ENCODE assay signal across 20 cellular contexts in genomic region chr14:86847176-86847575, GRCh38.
DNase-seq lines count a peak whose midpoint lies in the region; ATAC-seq, FAIRE-seq and TF ChIP-seq lines count a peak whose summit lies in the region.
"Had no signal": no experiment of that assay in that cellular context is flagged by ENCODE, and none has a peak within 500 bp of the region (broad histone marks: within the 10 kb centered on the region; RNA-seq: fewer than 3 reads in every experiment).

No MANE protein-coding gene starts in this region.

- peaks cover 5% of the 10 kb centered on the region for H3K4me1 Mint-ChIP-seq in astrocyte (ENCODE audit: low read depth, unreplicated experiment)
- H3K4me1 Mint-ChIP-seq: B cell, IgD-negative memory B cell had no signal

- H3K9me3 Mint-ChIP-seq in astrocyte (ENCODE audit: unreplicated experiment): no peaks in the 10 kb centered on the region
- H3K9me3 Mint-ChIP-seq: H9 had no signal

- no peaks in the 10 kb centered on the region for H3K79me2 ChIP-seq in astrocyte (ENCODE audit: insufficient read depth, low read length)

- H3K4me3 Mint-ChIP-seq in astrocyte (ENCODE audit: unreplicated experiment): no peak overlapping the region
- H3K4me3 Mint-ChIP-seq: B cell; CD8-positive, alpha-beta T cell; H9; IgD-negative memory B cell had no signal

- TF ChIP-seq POLR2A in lower leg skin (IDR thresholded peaks at IDR 0.05): no peak

- no peaks in the 10 kb centered on the region for H3K36me3 Mint-ChIP-seq in astrocyte (ENCODE audit: low read depth, unreplicated experiment)
- H3K36me3 Mint-ChIP-seq: CD8-positive, alpha-beta T cell; IgD-negative memory B cell had no signal

- H3K36me3 ChIP-seq in astrocyte (ENCODE audit: insufficient read depth, low read length): no peaks in the 10 kb centered on the region
- H3K36me3 ChIP-seq: BLaER1 treated with 17β-estradiol and CSF1 and Interleukin-3, amounts not matched to agents 10 nM and 100 nM had no signal

- no peak overlapping the region for H3K4me2 ChIP-seq in astrocyte (ENCODE audit: low read length)
- H3K4me2 ChIP-seq: BLaER1 treated with 17β-estradiol and CSF1 and Interleukin-3, amounts not matched to agents 10 nM and 100 nM had no signal

- H3K27ac Mint-ChIP-seq in astrocyte (ENCODE audit: unreplicated experiment): no peak overlapping the region
- H3K27ac Mint-ChIP-seq: B cell; CD8-positive, alpha-beta T cell; H9; IgD-negative memory B cell had no signal

- no peak overlapping the region for H3K4me3 ChIP-seq in astrocyte (ENCODE audit: insufficient read depth, low read depth, low read length)
- H3K4me3 ChIP-seq in lower leg skin (ENCODE audit: low read depth, poor library complexity, severe bottlenecking): no peak overlapping the region
- H3K4me3 ChIP-seq: BLaER1 treated with 17β-estradiol and CSF1 and Interleukin-3, amounts not matched to agents 10 nM and 100 nM had no signal

- H3K27ac ChIP-seq in astrocyte (ENCODE audit: low read depth, low read length): no peak overlapping the region
- H3K27ac ChIP-seq: BLaER1 treated with 17β-estradiol and CSF1 and Interleukin-3, amounts not matched to agents 10 nM and 100 nM; HL-60 had no signal

- H3K4me1 ChIP-seq in astrocyte (ENCODE audit: insufficient read depth, low read length): no peaks in the 10 kb centered on the region
- H3K4me1 ChIP-seq: BLaER1 treated with 17β-estradiol and CSF1 and Interleukin-3, amounts not matched to agents 10 nM and 100 nM had no signal

- no peaks in the 10 kb centered on the region for H3K27me3 ChIP-seq in astrocyte (ENCODE audit: insufficient read depth, low read length)
- H3K27me3 ChIP-seq: BLaER1 treated with 17β-estradiol and CSF1 and Interleukin-3, amounts not matched to agents 10 nM and 100 nM had no signal

- no peak for ATAC-seq in HG03039 (IDR thresholded peaks at IDR 0.05; ENCODE audit: unreplicated experiment)
- ATAC-seq: CD8-positive, alpha-beta T cell had no signal

- no peak overlapping the region for H2AFZ ChIP-seq in astrocyte (ENCODE audit: low read depth, low read length)

- H3K9ac ChIP-seq in astrocyte (ENCODE audit: low read length): no peak overlapping the region
- H3K9ac ChIP-seq: BLaER1 treated with 17β-estradiol and CSF1 and Interleukin-3, amounts not matched to agents 10 nM and 100 nM had no signal

- no peaks in the 10 kb centered on the region for H3K9me3 ChIP-seq in astrocyte (ENCODE audit: insufficient read depth, low read depth, low read length)
- H3K9me3 ChIP-seq: BLaER1 treated with 17β-estradiol and CSF1 and Interleukin-3, amounts not matched to agents 10 nM and 100 nM had no signal

- WGBS in lower leg skin, 2 donors: 53 to 69% methylated on average over 3 of the region's 3 CpGs

- intact Hi-C loops in lower leg skin (cut with DNase I; ENCODE audit: low total_unique reads): no loop called here

- DNase-seq in AG08395 (ENCODE audit: low spot score): peak; percentile 7
- peak; percentile 19 for DNase-seq in ELR (ENCODE audit: low read depth)
- DNase-seq in astrocyte (ENCODE audit: low read depth): no peak
- peak; percentile 14 for DNase-seq in iris pigment epithelial cell (ENCODE audit: low read depth)
- no peak for DNase-seq in activated CD4-positive, alpha-beta T cell treated with anti-CD3 and anti-CD28 coated beads, Interleukin-2, amount 50 U/mL, for 48 hours
- no peak for DNase-seq in lower leg skin (ENCODE audit: low spot score in 2 of 2)
- no peak for DNase-seq in SHP77 (lab: John Stamatoyannopoulos, UW)
- DNase-seq: 8988T; Calu3; CD8-positive, alpha-beta T cell; DMS79 treated with DMSO at 0.1 percent for 48 hours; GDM1; H9; KBM-7 had no signal

- H3K27me3 Mint-ChIP-seq in astrocyte (ENCODE audit: low read depth, unreplicated experiment): no peaks in the 10 kb centered on the region
- H3K27me3 Mint-ChIP-seq: B cell, IgD-negative memory B cell had no signal

- TF ChIP-seq CTCF in astrocyte (IDR thresholded peaks at IDR 0.05; ENCODE audit: insufficient read depth, low read depth, low read length) (no peak), lower leg skin (IDR thresholded peaks at IDR 0.05) (no peak)

- peak; percentile 54 for FAIRE-seq in astrocyte (lab: Jason Lieb, UNC)
- FAIRE-seq: H1 had no signal

- H4K20me1 ChIP-seq in astrocyte (ENCODE audit: insufficient read depth, low read length): no peaks in the 10 kb centered on the region
- H4K20me1 ChIP-seq: BLaER1 treated with 17β-estradiol and CSF1 and Interleukin-3, amounts not matched to agents 10 nM and 100 nM had no signal

Comparison
In these comparisons a context has a peak if more than half of its experiments do, and no peak if none do; other contexts are left out.
1. DNase-seq: peak in AG08395 (single experiment), ELR (single experiment) and iris pigment epithelial cell (single experiment); none in astrocyte (single experiment), activated CD4-positive, alpha-beta T cell treated with anti-CD3 and anti-CD28 coated beads, Interleukin-2, amount 50 U/mL, for 48 hours (0 of 2), lower leg skin (0 of 2) and SHP77 (0 of 2).